In genomic region chr5:96326902-96327301, GRCh38 we compare ENCODE assay signal across 13 cellular contexts.
DNase-seq lines count a peak whose midpoint lies in the region; ATAC-seq, FAIRE-seq and TF ChIP-seq lines count a peak whose summit lies in the region.
"Had no signal": no experiment of that assay in that cellular context is flagged by ENCODE, and none has a peak within 500 bp of the region (broad histone marks: within the 10 kb centered on the region; RNA-seq: fewer than 3 reads in every experiment).

No MANE protein-coding gene starts in this region.

- CTCF ChIA-PET in RWPE1 (lab: Yijun Ruan, JAX): interaction anchor here (0.6 to 0.9 kb wide), 3 partner anchors 234 to 465 kb away, joined by 3 to 4 read pairs (median 4); no protein-coding TSS in a partner anchor

- peak; percentile 44 for FAIRE-seq in GM18507 (lab: Jason Lieb, UNC)
- FAIRE-seq: RCC 7860 had no signal

- H3K27ac ChIP-seq in RWPE1: no peak overlapping the region
- H3K27ac ChIP-seq: esophagus muscularis mucosa, upper lobe of right lung had no signal

- ATAC-seq in GM19463 (IDR thresholded peaks at IDR 0.05; ENCODE audit: unreplicated experiment) (peak; percentile 82), HG02840 (IDR thresholded peaks at IDR 0.05; ENCODE audit: low FRiP score, unreplicated experiment) (peak; percentile 75), HG03460 (IDR thresholded peaks at IDR 0.05; ENCODE audit: unreplicated experiment) (peak; percentile 65)
- ATAC-seq: upper lobe of right lung had no signal

- DNase-seq in GM18507 (ENCODE audit: extremely low spot score, insufficient read length, low read depth) (no peak), DMS153 treated with DMSO at 0.1 percent for 48 hours (lab: John Stamatoyannopoulos, UW; ENCODE audit: unreplicated experiment) (no peak), midbrain (lab: John Stamatoyannopoulos, UW) (no peak), NCI-H524 treated with DMSO at 0.1 percent for 48 hours (lab: John Stamatoyannopoulos, UW) (no peak), RWPE1 (ENCODE audit: low spot score) (no peak)
- DNase-seq: activated naive CD8-positive, alpha-beta T cell treated with anti-CD3 and anti-CD28 coated beads, Interleukin-2, amount 10 ng/mL, durations not matched to agents 7 days and 5 days; occipital lobe; upper lobe of right lung had no signal

- TF ChIP-seq CTCF in RWPE1 (conservative IDR thresholded peaks at IDR 0.05; ENCODE audit: low read depth): no peak

- POLR2A ChIA-PET in RWPE1 (lab: Yijun Ruan, JAX; ENCODE audit: low non-redundant PET): no interaction called here
